24 cellular contexts compared by ENCODE assay signal in the genomic region with DNA sequence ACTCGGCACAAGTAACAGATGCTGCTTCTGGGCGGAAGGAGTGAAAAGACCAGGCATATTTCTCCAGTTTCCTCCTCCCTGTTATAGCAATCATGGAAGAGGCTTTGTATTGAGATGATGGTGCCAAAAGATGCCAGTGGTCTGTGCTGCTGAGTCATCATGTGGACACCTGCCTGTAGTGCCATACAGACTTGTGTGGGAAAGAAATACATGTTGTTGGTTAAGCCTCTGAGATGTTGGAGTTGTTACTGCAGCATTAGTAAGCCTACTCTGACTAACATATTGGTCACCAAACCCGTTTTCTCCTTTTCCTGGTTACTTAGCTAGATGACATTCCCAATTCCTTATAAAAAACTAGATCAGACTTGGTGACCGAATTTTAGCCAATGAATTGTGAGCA.
DNase-seq lines count a peak whose midpoint lies in the region; ATAC-seq, FAIRE-seq and TF ChIP-seq lines count a peak whose summit lies in the region.
"Had no signal": no experiment of that assay in that cellular context is flagged by ENCODE, and none has a peak within 500 bp of the region (broad histone marks: within the 10 kb centered on the region; RNA-seq: fewer than 3 reads in every experiment).

No MANE protein-coding gene starts in this region.

- no peak overlapping the region for H3K4me3 ChIP-seq in GM23248
- H3K4me3 ChIP-seq in IMR-90 (ENCODE audit: insufficient read depth, low read depth, low read length), result no peak overlapping the region
- no peak overlapping the region for H3K4me3 ChIP-seq in K562
- H3K4me3 ChIP-seq in kidney epithelial cell (ENCODE audit: low read depth, low read length), result no peak overlapping the region
- no peak overlapping the region for H3K4me3 ChIP-seq in spleen
- H3K4me3 ChIP-seq: ascending aorta, SJSA1, transverse colon had no signal

- H2BK20ac ChIP-seq in IMR-90 (ENCODE audit: low read depth, low read length), result no peak overlapping the region

- peaks cover 22% of the 10 kb centered on the region for H3F3A ChIP-seq in GM23248 (ENCODE audit: insufficient read depth)

- DNase-seq in GM23248, result peak; percentile 81
- peak; percentile 83 for DNase-seq in IMR-90
- no peak for DNase-seq in K562 (ENCODE audit: extremely low read depth in 1 of 4, low spot score in 3 of 4)
- peak; percentile 7 for DNase-seq in kidney epithelial cell (ENCODE audit: low read depth)
- DNase-seq in SK-N-DZ (ENCODE audit: low spot score), result no peak
- no peak for DNase-seq in naive thymus-derived CD8-positive, alpha-beta T cell
- DNase-seq in HEK293T (ENCODE audit: extremely low spot score), result no peak
- no peak for DNase-seq in spleen
- DNase-seq: activated CD4-positive, alpha-beta T cell treated with anti-CD3 and anti-CD28 coated beads, Interleukin-2, amount 50 U/mL, for 1 hour; CD8-positive, alpha-beta memory T cell; cerebellar nuclear complex; DMS79; naive thymus-derived CD4-positive, alpha-beta T cell; NCI-H146; stimulated activated CD4-positive, alpha-beta T cell treated with anti-CD3 and anti-CD28 coated beads, Interleukin-12 subunit alpha, Interleukin-12 subunit beta, amount 100 ng/mL, for 4 hours; stimulated activated CD4-positive, alpha-beta T cell treated with anti-CD3 and anti-CD28 coated beads, Interleukin-4, amount 100 ng/mL, for 4 hours; transverse colon had no signal

- H2AFZ ChIP-seq in GM23248 (no peak overlapping the region), IMR-90 (replicated peaks; ENCODE audit: low read length, poor library complexity) (no peak overlapping the region), K562 (ENCODE audit: low read depth, low read length) (no peak overlapping the region)

- peak overlapping the region; percentile 17 for H2AK9ac ChIP-seq in IMR-90 (replicated peaks; ENCODE audit: low read depth, low read length, poor library complexity)

- H3K23ac ChIP-seq in IMR-90 (ENCODE audit: low read depth, low read length), result no peak overlapping the region

- no peak overlapping the region for H2BK15ac ChIP-seq in IMR-90 (ENCODE audit: low read depth, low read length)

- H3K4me1 ChIP-seq in GM23248 (ENCODE audit: insufficient read depth), result peaks cover 13% of the 10 kb centered on the region
- H3K4me1 ChIP-seq in IMR-90 (ENCODE audit: control insufficient read depth, insufficient read depth, low read length), result peaks cover 5% of the 10 kb centered on the region
- H3K4me1 ChIP-seq in K562 (replicated peaks in 1 of 2; ENCODE audit: control insufficient read depth in 2 of 2, insufficient read depth in 2 of 2, low read length in 2 of 2), result no peaks in the 10 kb centered on the region
- H3K4me1 ChIP-seq in spleen, result peaks cover 0 to 3% (median 0%) of the 10 kb centered on the region in 6 donors
- H3K4me1 ChIP-seq: ascending aorta, SJSA1, transverse colon had no signal

- no peak overlapping the region for H3K4me3 Mint-ChIP-seq in naive thymus-derived CD8-positive, alpha-beta T cell
- H3K4me3 Mint-ChIP-seq: activated naive CD8-positive, alpha-beta T cell; CD8-positive, alpha-beta memory T cell; memory B cell; naive thymus-derived CD4-positive, alpha-beta T cell; stimulated activated naive CD8-positive, alpha-beta T cell treated with anti-CD3 and anti-CD28 coated beads, Interleukin-15, Interleukin-2, amounts not matched to agents 100 ng/mL and 50 ng/mL, for 24 hours; T-helper 2 cell treated with Interferon-gamma antibody and Interleukin-4, amounts not matched to agents 5 μg/mL and 100 μg/mL, for 36 hours had no signal

- no peak overlapping the region for H4K91ac ChIP-seq in IMR-90 (ENCODE audit: insufficient read depth, low read depth, low read length)

- ATAC-seq in IMR-90 (ENCODE audit: low read depth) (peak; percentile 29), K562 (no peak)
- ATAC-seq in naive thymus-derived CD8-positive, alpha-beta T cell, result no peak
- ATAC-seq: naive thymus-derived CD4-positive, alpha-beta T cell had no signal

- H4K5ac ChIP-seq in IMR-90 (ENCODE audit: low read depth, low read length), result no peak overlapping the region

- no peak overlapping the region for H3K27ac Mint-ChIP-seq in naive thymus-derived CD8-positive, alpha-beta T cell
- H3K27ac Mint-ChIP-seq: activated naive CD8-positive, alpha-beta T cell; CD8-positive, alpha-beta memory T cell; memory B cell; naive thymus-derived CD4-positive, alpha-beta T cell; stimulated activated naive CD8-positive, alpha-beta T cell treated with anti-CD3 and anti-CD28 coated beads, Interleukin-15, Interleukin-2, amounts not matched to agents 100 ng/mL and 50 ng/mL, for 24 hours; T-helper 2 cell treated with Interferon-gamma antibody and Interleukin-4, amounts not matched to agents 5 μg/mL and 100 μg/mL, for 36 hours had no signal

- H4K8ac ChIP-seq in IMR-90 (ENCODE audit: low read depth in 2 of 2, low read length in 2 of 2), result no peak overlapping the region

- TF ChIP-seq POLR2A in IMR-90 (IDR thresholded peaks at IDR 0.05; ENCODE audit: low read depth, low read length) (no peak), K562 (conservative IDR thresholded peaks at IDR 0.05) (no peak), spleen (IDR thresholded peaks at IDR 0.05) (no peak)

- H3K56ac ChIP-seq in IMR-90 (ENCODE audit: extremely low read depth, insufficient read depth, low read length), result no peak overlapping the region

- H3K9ac ChIP-seq in GM23248 (no peak overlapping the region), IMR-90 (ENCODE audit: low read depth, low read length) (no peak overlapping the region), K562 (ENCODE audit: insufficient read depth in 1 of 2, low read depth in 2 of 2, low read length in 2 of 2) (no peak overlapping the region)

- BruUV-seq in IMR-90 (replicated peaks; lab: Mats Ljungman, UMichigan) (no TSS peak), K562 (replicated peaks; lab: Mats Ljungman, UMichigan) (no TSS peak)

- in situ Hi-C loops in GM23248 (cut with MboI) (no loop called here), IMR-90 (cut with MboI; ENCODE audit: low sequenced_read_pairs) (no loop called here), K562 (cut with MboI) (no loop called here)

- TF ChIP-seq EP300 in K562 (IDR thresholded peaks at IDR 0.05; ENCODE audit: low read length), result no peak

- H3K14ac ChIP-seq in IMR-90 (replicated peaks; ENCODE audit: low read depth, low read length), result no peak overlapping the region

- no peak for FAIRE-seq in K562 (lab: Jason Lieb, UNC)
- FAIRE-seq: GM12892 had no signal

- H3K9me1 ChIP-seq in IMR-90 (ENCODE audit: insufficient read depth, low read length) (no peaks in the 10 kb centered on the region), K562 (ENCODE audit: control insufficient read depth, insufficient read depth, low read length) (no peaks in the 10 kb centered on the region)

- H3K27me3 ChIP-seq in GM23248 (replicated peaks; ENCODE audit: insufficient read depth) (no peaks in the 10 kb centered on the region), IMR-90 (ENCODE audit: control insufficient read depth, insufficient read depth, low read length) (no peaks in the 10 kb centered on the region), K562 (ENCODE audit: control insufficient read depth in 2 of 2, insufficient read depth in 2 of 2, low read length in 2 of 2) (no peaks in the 10 kb centered on the region), kidney epithelial cell (ENCODE audit: control insufficient read depth, insufficient read depth, low read length) (no peaks in the 10 kb centered on the region), spleen (replicated peaks in 1 of 7) (no peaks in the 10 kb centered on the region)
- H3K27me3 ChIP-seq: ascending aorta, SJSA1, transverse colon had no signal

- no peak overlapping the region for H2BK120ac ChIP-seq in IMR-90 (ENCODE audit: low read depth, low read length)

- no peak for TF ChIP-seq RAD21 in IMR-90 (IDR thresholded peaks at IDR 0.05; ENCODE audit: low read length)
- TF ChIP-seq RAD21 in K562 (CRISPR knock-in tag; conservative IDR thresholded peaks at IDR 0.05 in 1 of 2, IDR thresholded peaks at IDR 0.05 in 1 of 2), result no peak

- WGBS in GM23248 (ENCODE audit: low coverage in 1 of 2, low lambda C conversion rate in 2 of 2, missing lambda C conversion rate in 2 of 2), 2 experiments, result 48 to 51% methylated on average over 4 of the region's 4 CpGs
- no CpG with 5 or more reads among the region's 4 CpGs for WGBS in IMR-90 (ENCODE audit: extremely low coverage in 2 of 2, insufficient read length in 1 of 2), 2 experiments
- 1% methylated on average over 4 of the region's 4 CpGs for WGBS in K562 (ENCODE audit: insufficient coverage, low coverage, missing lambda C conversion rate)
- 85 to 94% (median 91%) methylated on average over 4 of the region's 4 CpGs for WGBS in spleen, 5 donors

- H3K9me3 Mint-ChIP-seq in naive thymus-derived CD8-positive, alpha-beta T cell, result peaks cover 3 to 20% (median 14%) of the 10 kb centered on the region in 9 donors

- H3K9me2 ChIP-seq in GM23248 (ENCODE audit: insufficient read depth), result no peaks in the 10 kb centered on the region

- CTCF ChIA-PET in IMR-90 (lab: Yijun Ruan, JAX), result no interaction called here
- CTCF ChIA-PET in K562 (lab: Yijun Ruan, JAX; ENCODE audit: low intra/inter-chr PET ratio), result no interaction called here
- CTCF ChIA-PET in HEK293T (lab: Yijun Ruan, JAX), result no interaction called here

- no peaks in the 10 kb centered on the region for H4K20me1 ChIP-seq in GM23248 (ENCODE audit: insufficient read depth)
- no peaks in the 10 kb centered on the region for H4K20me1 ChIP-seq in IMR-90 (ENCODE audit: insufficient read depth, low read length)
- H4K20me1 ChIP-seq in K562 (replicated peaks; ENCODE audit: control insufficient read depth, insufficient read depth, low read length), result no peaks in the 10 kb centered on the region

- dilution Hi-C loops in IMR-90 (cut with HindIII; ENCODE audit: low sequenced_read_pairs, unreplicated experiment), result no loop called here

- H3K9me3 ChIP-seq in GM23248 (ENCODE audit: low read depth), result no peaks in the 10 kb centered on the region
- peaks cover 4% of the 10 kb centered on the region; the same call in 1 of the 2 replicates for H3K9me3 ChIP-seq in IMR-90 (ENCODE audit: control insufficient read depth, insufficient read depth, low read length)
- no peaks in the 10 kb centered on the region for H3K9me3 ChIP-seq in K562 (replicated peaks; ENCODE audit: control insufficient read depth, insufficient read depth, low read depth, low read length)
- H3K9me3 ChIP-seq in spleen, result peaks cover 0 to 17% (median 13%) of the 10 kb centered on the region in 8 donors
- H3K9me3 ChIP-seq: SJSA1 had no signal

- H3K79me1 ChIP-seq in IMR-90 (ENCODE audit: low read depth in 1 of 2, low read length in 2 of 2), result no peaks in the 10 kb centered on the region

- TF ChIP-seq CTCF in IMR-90 (conservative IDR thresholded peaks at IDR 0.05; ENCODE audit: low read depth, low read length) (no peak), K562 (IDR thresholded peaks at IDR 0.05 in 2 of 3, conservative IDR thresholded peaks at IDR 0.05 in 1 of 3; ENCODE audit: insufficient read depth in 2 of 3, low read depth in 1 of 3, low read length in 3 of 3) (no peak), kidney epithelial cell (IDR thresholded peaks at IDR 0.05; ENCODE audit: insufficient read depth, low read length, poor library complexity, severe bottlenecking) (no peak), spleen (IDR thresholded peaks at IDR 0.05 in 8 of 11, conservative IDR thresholded peaks at IDR 0.05 in 3 of 11) (no peak)

- H3K36me3 Mint-ChIP-seq in naive thymus-derived CD8-positive, alpha-beta T cell, result peaks cover 0 to 13% (median 3%) of the 10 kb centered on the region in 3 donors
- H3K36me3 Mint-ChIP-seq: activated naive CD8-positive, alpha-beta T cell; CD8-positive, alpha-beta memory T cell; memory B cell; naive thymus-derived CD4-positive, alpha-beta T cell had no signal

- H3K36me3 ChIP-seq in GM23248 (ENCODE audit: low read depth) (no peaks in the 10 kb centered on the region), IMR-90 (ENCODE audit: control insufficient read depth, insufficient read depth, low read length) (no peaks in the 10 kb centered on the region), K562 (ENCODE audit: control insufficient read depth, insufficient read depth, low read length) (no peaks in the 10 kb centered on the region), kidney epithelial cell (ENCODE audit: control insufficient read depth, insufficient read depth, low read length) (no peaks in the 10 kb centered on the region), spleen (no peaks in the 10 kb centered on the region)
- H3K36me3 ChIP-seq: ascending aorta, SJSA1, transverse colon had no signal

- H3K18ac ChIP-seq in IMR-90 (ENCODE audit: low read depth, low read length), result no peak overlapping the region; the same call in 1 of the 2 replicates

- intact Hi-C loops in IMR-90 (cut with micrococcal nuclease), result no loop called here
- intact Hi-C loops in K562 (cut with micrococcal nuclease), result no loop called here
- intact Hi-C loops in spleen (cut with DNase I; ENCODE audit: low total_unique reads), result no loop called here

- H2AK5ac ChIP-seq in IMR-90 (ENCODE audit: low read depth, low read length), result no peak overlapping the region

- H3K27me3 Mint-ChIP-seq in naive thymus-derived CD8-positive, alpha-beta T cell, result peaks cover 0 to 2% (median 0%) of the 10 kb centered on the region in 5 donors
- H3K27me3 Mint-ChIP-seq: activated naive CD8-positive, alpha-beta T cell; stimulated activated naive CD8-positive, alpha-beta T cell treated with anti-CD3 and anti-CD28 coated beads, Interleukin-15, Interleukin-2, amounts not matched to agents 100 ng/mL and 50 ng/mL, for 24 hours had no signal

- H3K27ac ChIP-seq in GM23248, result peak overlapping the region; percentile 38
- H3K27ac ChIP-seq in IMR-90 (ENCODE audit: insufficient read depth, low read length), result no peak overlapping the region
- no peak overlapping the region for H3K27ac ChIP-seq in K562 (ENCODE audit: extremely low read depth, low read depth, low read length)
- H3K27ac ChIP-seq in spleen, result no peak overlapping the region
- H3K27ac ChIP-seq: ascending aorta, SJSA1, transverse colon had no signal

- no peak overlapping the region for H2BK5ac ChIP-seq in IMR-90 (ENCODE audit: low read depth, low read length, poor library complexity, severe bottlenecking)

- H3K79me2 ChIP-seq in GM23248 (ENCODE audit: insufficient read depth), result no peaks in the 10 kb centered on the region
- H3K79me2 ChIP-seq in K562 (ENCODE audit: control insufficient read depth, insufficient read depth, low read length), result no peaks in the 10 kb centered on the region

- no peak overlapping the region for H3K4ac ChIP-seq in IMR-90 (ENCODE audit: low read depth, low read length)

- POLR2A ChIA-PET in IMR-90 (lab: Charles Lee; ENCODE audit: unreplicated experiment), result no interaction called here
- POLR2A ChIA-PET in K562 (lab: Yijun Ruan, JAX), result no interaction called here
- POLR2A ChIA-PET in naive thymus-derived CD8-positive, alpha-beta T cell (lab: Charles Lee), result no interaction called here
- POLR2A ChIA-PET in HEK293T (lab: Yijun Ruan, JAX), result no interaction called here

- H3K4me1 Mint-ChIP-seq in naive thymus-derived CD8-positive, alpha-beta T cell, result no peaks in the 10 kb centered on the region
- H3K4me1 Mint-ChIP-seq: CD8-positive, alpha-beta memory T cell; memory B cell had no signal

- H3K4me2 ChIP-seq in GM23248 (ENCODE audit: unreplicated experiment) (no peak overlapping the region), IMR-90 (ENCODE audit: low read depth, low read length) (no peak overlapping the region), K562 (ENCODE audit: insufficient read depth, low read length) (no peak overlapping the region)

Comparison
In these comparisons a context has a peak if more than half of its experiments do, and no peak if none do; other contexts are left out.
1. DNase-seq: peak in GM23248 (single experiment), IMR-90 (single experiment) and kidney epithelial cell (single experiment); none in K562 (0 of 4), SK-N-DZ (single experiment), naive thymus-derived CD8-positive, alpha-beta T cell (0 of 10), HEK293T (single experiment) and spleen (single experiment).